In genomic region chr16:48041861-48042435, GRCh38 we compare ENCODE assay signal across 10 cellular contexts.
DNase-seq lines count a peak whose midpoint lies in the region; FAIRE-seq and TF ChIP-seq lines count a peak whose summit lies in the region.
"Had no signal": no experiment of that assay in that cellular context is flagged by ENCODE, and none has a peak within 500 bp of the region (broad histone marks: within the 10 kb centered on the region; RNA-seq: fewer than 3 reads in every experiment).

No MANE protein-coding gene starts in this region.

- H3K27me3 Mint-ChIP-seq in neural progenitor cell (ENCODE audit: insufficient read depth, low read depth): peaks cover 2% of the 10 kb centered on the region

- peaks cover under 1% of the 10 kb centered on the region for H3K4me1 Mint-ChIP-seq in neural progenitor cell

- no peaks in the 10 kb centered on the region for H3K9me3 Mint-ChIP-seq in neural progenitor cell
- H3K9me3 Mint-ChIP-seq: IgD-negative memory B cell had no signal

- H3K27ac ChIP-seq in neural progenitor cell: no peak overlapping the region
- no peak overlapping the region for H3K27ac ChIP-seq in A673 (ENCODE audit: low read depth, low read length, poor library complexity, severe bottlenecking)
- H3K27ac ChIP-seq: vagina had no signal

- FAIRE-seq in bronchial epithelial cell (lab: Jason Lieb, UNC): peak; percentile 52

- H3K4me3 Mint-ChIP-seq in neural progenitor cell: no peak overlapping the region
- H3K4me3 Mint-ChIP-seq: IgD-negative memory B cell had no signal

- H3K36me3 Mint-ChIP-seq in neural progenitor cell: no peaks in the 10 kb centered on the region

- no peak overlapping the region for H3K4me2 ChIP-seq in neural progenitor cell

- H3K27me3 ChIP-seq in bronchial epithelial cell (ENCODE audit: control insufficient read depth, insufficient read depth, low read length): no peaks in the 10 kb centered on the region
- no peaks in the 10 kb centered on the region for H3K27me3 ChIP-seq in neural progenitor cell
- H3K27me3 ChIP-seq in A673 (replicated peaks; ENCODE audit: insufficient read depth, low read depth, low read length, poor library complexity): peaks cover 11% of the 10 kb centered on the region
- H3K27me3 ChIP-seq: vagina had no signal

- BruUV-seq in A673 (replicated peaks; lab: Mats Ljungman, UMichigan): no TSS peak

- no peak overlapping the region for H3K4me3 ChIP-seq in GM12864 (ENCODE audit: low read depth, low read length)
- no peak overlapping the region for H3K4me3 ChIP-seq in bronchial epithelial cell (ENCODE audit: low read depth, low read length)
- H3K4me3 ChIP-seq in neural progenitor cell: no peak overlapping the region
- no peak overlapping the region for H3K4me3 ChIP-seq in A673 (ENCODE audit: low read depth, low read length, poor library complexity, severe bottlenecking)
- H3K4me3 ChIP-seq: vagina had no signal

- H4K20me1 ChIP-seq in neural progenitor cell (ENCODE audit: low read depth): no peaks in the 10 kb centered on the region

- H3K9me3 ChIP-seq in neural progenitor cell (ENCODE audit: low read depth) (no peaks in the 10 kb centered on the region), A673 (ENCODE audit: low read depth, low read length, poor library complexity, severe bottlenecking) (no peaks in the 10 kb centered on the region)
- H3K9me3 ChIP-seq: vagina had no signal

- intact Hi-C loops in A673 (cut with micrococcal nuclease; ENCODE audit: unreplicated experiment): no loop called here

- no peak overlapping the region for H3K27ac Mint-ChIP-seq in neural progenitor cell
- H3K27ac Mint-ChIP-seq: IgD-negative memory B cell had no signal

- H3K4me1 ChIP-seq in neural progenitor cell (peaks cover 1% of the 10 kb centered on the region), A673 (ENCODE audit: insufficient read depth, low read length, poor library complexity, severe bottlenecking) (no peaks in the 10 kb centered on the region)
- H3K4me1 ChIP-seq: vagina had no signal

- peak; percentile 27 for TF ChIP-seq CTCF in GM12864 (IDR thresholded peaks at IDR 0.05; ENCODE audit: low read depth, low read length, missing control alignments)
- TF ChIP-seq CTCF in bronchial epithelial cell (IDR thresholded peaks at IDR 0.05; ENCODE audit: insufficient read depth, low read length, severe bottlenecking): peak; percentile 30
- peak; percentile 60 for TF ChIP-seq CTCF in neural progenitor cell (IDR thresholded peaks at IDR 0.05)
- no peak for TF ChIP-seq CTCF in A673 (conservative IDR thresholded peaks at IDR 0.05; ENCODE audit: low read depth, low read length)

- H3K79me2 ChIP-seq in neural progenitor cell (ENCODE audit: low read depth): no peaks in the 10 kb centered on the region

- H3K9ac ChIP-seq in neural progenitor cell: no peak overlapping the region

- CTCF ChIA-PET in A673 (lab: Charles Lee): no interaction called here

- no peaks in the 10 kb centered on the region for H3K36me3 ChIP-seq in bronchial epithelial cell (ENCODE audit: control insufficient read depth, insufficient read depth, low read length)
- H3K36me3 ChIP-seq in neural progenitor cell: no peaks in the 10 kb centered on the region
- H3K36me3 ChIP-seq in A673 (ENCODE audit: insufficient read depth, low read length, poor library complexity, severe bottlenecking): no peaks in the 10 kb centered on the region
- H3K36me3 ChIP-seq: vagina had no signal

- no peaks in the 10 kb centered on the region for H3F3A ChIP-seq in neural progenitor cell (ENCODE audit: low read depth)

- DNase-seq in GM12864 (ENCODE audit: low read depth) (no peak), NCI-H1105 (lab: John Stamatoyannopoulos, UW) (peak; percentile 66), bronchial epithelial cell (ENCODE audit: low read depth) (no peak), neural progenitor cell (ENCODE audit: low spot score) (peak; percentile 58), A673 (ENCODE audit: low spot score) (no peak), NCI-H1092 treated with DMSO at 0.1 percent for 48 hours (lab: John Stamatoyannopoulos, UW) (no peak), pons (ENCODE audit: low spot score) (no peak)
- DNase-seq: activated CD8-positive, alpha-beta memory T cell treated with anti-CD3 and anti-CD28 coated beads for 24 hours had no signal

- POLR2A ChIA-PET in A673 (lab: Charles Lee; ENCODE audit: low non-redundant PET): no interaction called here

- H2AFZ ChIP-seq in neural progenitor cell (replicated peaks): no peak overlapping the region

Comparison
In these comparisons a context has a peak if more than half of its experiments do, and no peak if none do; other contexts are left out.
1. DNase-seq: peak in NCI-H1105 (single experiment) and neural progenitor cell (single experiment); none in GM12864 (single experiment), bronchial epithelial cell (single experiment), A673 (single experiment), NCI-H1092 treated with DMSO at 0.1 percent for 48 hours (single experiment) and pons (single experiment).